In the genomic region with DNA sequence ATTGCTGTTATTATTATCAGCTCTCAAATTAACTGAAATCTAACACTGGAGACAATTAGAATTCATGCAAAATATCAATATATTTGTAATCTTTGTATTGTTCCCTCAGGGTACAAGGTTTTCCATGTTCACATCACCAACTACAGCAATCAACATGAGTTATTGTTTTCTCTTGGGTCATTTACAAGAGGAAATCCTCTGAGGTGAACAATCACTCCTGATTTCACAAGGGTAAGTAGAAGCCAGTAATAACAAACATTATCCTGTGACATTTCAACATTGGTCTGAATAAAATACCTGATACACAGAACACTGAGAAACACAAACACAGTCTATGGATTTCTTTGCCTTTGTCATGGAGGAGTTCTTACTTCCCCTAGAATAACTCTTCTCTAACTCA, we compare ENCODE assay signal across 17 cellular contexts.
DNase-seq lines count a peak whose midpoint lies in the region; ATAC-seq and TF ChIP-seq lines count a peak whose summit lies in the region.
"Had no signal": no experiment of that assay in that cellular context is flagged by ENCODE, and none has a peak within 500 bp of the region (broad histone marks: within the 10 kb centered on the region; RNA-seq: fewer than 3 reads in every experiment).

No MANE protein-coding gene starts in this region.

- H3K9ac ChIP-seq in subcutaneous abdominal adipose tissue (ENCODE audit: low read length in 5 of 5) = no peak overlapping the region

- H3K36me3 ChIP-seq in heart right ventricle (no peaks in the 10 kb centered on the region), subcutaneous abdominal adipose tissue (ENCODE audit: control insufficient read depth in 5 of 5, insufficient read depth in 5 of 5, low read length in 5 of 5) (no peaks in the 10 kb centered on the region), SJCRH30 (no peaks in the 10 kb centered on the region)
- H3K36me3 ChIP-seq: tibial nerve had no signal

- peak overlapping the region in 5 of 10 donors; percentile 9 to 65 (median 38) for H3K27ac ChIP-seq in heart right ventricle
- peak overlapping the region; percentile 19 for H3K27ac ChIP-seq in subcutaneous abdominal adipose tissue (ENCODE audit: low read depth, low read length)
- no peak overlapping the region for H3K27ac ChIP-seq in SJCRH30
- H3K27ac ChIP-seq: psoas muscle had no signal

- H3K4me3 ChIP-seq in heart right ventricle (no peak overlapping the region), fibroblast of the aortic adventitia (ENCODE audit: low read depth, low read length) (no peak overlapping the region), subcutaneous abdominal adipose tissue (ENCODE audit: low read depth in 1 of 5, low read length in 5 of 5) (no peak overlapping the region), SJCRH30 (no peak overlapping the region)
- H3K4me3 ChIP-seq: psoas muscle, tibial nerve had no signal

- ATAC-seq in heart right ventricle (peak in 6 of 8 donors; percentile 27 to 85 (median 66)), Right ventricle myocardium inferior (no peak), HG03521 (IDR thresholded peaks at IDR 0.05; ENCODE audit: unreplicated experiment) (no peak)
- ATAC-seq: naive thymus-derived CD4-positive, alpha-beta T cell had no signal

- H3K27me3 ChIP-seq in heart right ventricle (no peaks in the 10 kb centered on the region), subcutaneous abdominal adipose tissue (ENCODE audit: control insufficient read depth in 5 of 5, insufficient read depth in 4 of 5, low read length in 5 of 5) (no peaks in the 10 kb centered on the region), SJCRH30 (no peaks in the 10 kb centered on the region)
- H3K27me3 ChIP-seq: tibial nerve had no signal

- TF ChIP-seq CTCF in heart right ventricle (IDR thresholded peaks at IDR 0.05) (no peak), fibroblast of the aortic adventitia (IDR thresholded peaks at IDR 0.05; ENCODE audit: insufficient read depth, low read length) (no peak)

- intact Hi-C loops in heart right ventricle (cut with DNase I) = no loop called here
- intact Hi-C loops in Right ventricle myocardium inferior (cut with DNase I) = no loop called here

- no peaks in the 10 kb centered on the region for H3K9me3 ChIP-seq in heart right ventricle
- H3K9me3 ChIP-seq in subcutaneous abdominal adipose tissue (ENCODE audit: control insufficient read depth in 5 of 5, low read length in 5 of 5) = peaks cover 0 to 2% (median 0%) of the 10 kb centered on the region in 5 donors
- no peaks in the 10 kb centered on the region for H3K9me3 ChIP-seq in SJCRH30 (replicated peaks)
- H3K9me3 ChIP-seq: psoas muscle, tibial nerve had no signal

- no peak for DNase-seq in heart right ventricle
- DNase-seq in Right ventricle myocardium inferior (ENCODE audit: missing footprints) = no peak
- peak; percentile 36 for DNase-seq in astrocyte of the hippocampus (ENCODE audit: low read depth, low spot score)
- DNase-seq in fibroblast of the aortic adventitia (ENCODE audit: low read depth) = peak; percentile 86
- DNase-seq in SJCRH30 = no peak
- DNase-seq in COR-L47 (lab: John Stamatoyannopoulos, UW) = no peak
- DNase-seq: ACHN; activated B cell treated with CpG ODN at 0.5 μM for 24 hours; activated gamma-delta T cell; caudate nucleus; endodermal cell; naive thymus-derived CD4-positive, alpha-beta T cell; psoas muscle; stimulated activated CD4-positive, alpha-beta T cell treated with anti-CD3 and anti-CD28 coated beads, Interleukin-2, amount 100 ng/mL, for 24 hours had no signal

- H3K4me1 ChIP-seq in heart right ventricle = peaks cover 0 to 16% (median 3%) of the 10 kb centered on the region in 9 donors
- peaks cover 0 to 18% (median 0%) of the 10 kb centered on the region in 5 donors for H3K4me1 ChIP-seq in subcutaneous abdominal adipose tissue (ENCODE audit: control insufficient read depth in 5 of 5, insufficient read depth in 5 of 5, low read length in 5 of 5)
- no peaks in the 10 kb centered on the region for H3K4me1 ChIP-seq in SJCRH30
- H3K4me1 ChIP-seq: psoas muscle had no signal

Comparison
In these comparisons a context has a peak if more than half of its experiments do, and no peak if none do; other contexts are left out.
1. ATAC-seq: peak in heart right ventricle (6 of 8); none in Right ventricle myocardium inferior (single experiment) and HG03521 (single experiment).
2. DNase-seq: peak in astrocyte of the hippocampus (single experiment) and fibroblast of the aortic adventitia (single experiment); none in heart right ventricle (0 of 2), Right ventricle myocardium inferior (single experiment), SJCRH30 (0 of 2) and COR-L47 (single experiment).